8 cellular contexts compared by ENCODE assay signal in the genomic region with DNA sequence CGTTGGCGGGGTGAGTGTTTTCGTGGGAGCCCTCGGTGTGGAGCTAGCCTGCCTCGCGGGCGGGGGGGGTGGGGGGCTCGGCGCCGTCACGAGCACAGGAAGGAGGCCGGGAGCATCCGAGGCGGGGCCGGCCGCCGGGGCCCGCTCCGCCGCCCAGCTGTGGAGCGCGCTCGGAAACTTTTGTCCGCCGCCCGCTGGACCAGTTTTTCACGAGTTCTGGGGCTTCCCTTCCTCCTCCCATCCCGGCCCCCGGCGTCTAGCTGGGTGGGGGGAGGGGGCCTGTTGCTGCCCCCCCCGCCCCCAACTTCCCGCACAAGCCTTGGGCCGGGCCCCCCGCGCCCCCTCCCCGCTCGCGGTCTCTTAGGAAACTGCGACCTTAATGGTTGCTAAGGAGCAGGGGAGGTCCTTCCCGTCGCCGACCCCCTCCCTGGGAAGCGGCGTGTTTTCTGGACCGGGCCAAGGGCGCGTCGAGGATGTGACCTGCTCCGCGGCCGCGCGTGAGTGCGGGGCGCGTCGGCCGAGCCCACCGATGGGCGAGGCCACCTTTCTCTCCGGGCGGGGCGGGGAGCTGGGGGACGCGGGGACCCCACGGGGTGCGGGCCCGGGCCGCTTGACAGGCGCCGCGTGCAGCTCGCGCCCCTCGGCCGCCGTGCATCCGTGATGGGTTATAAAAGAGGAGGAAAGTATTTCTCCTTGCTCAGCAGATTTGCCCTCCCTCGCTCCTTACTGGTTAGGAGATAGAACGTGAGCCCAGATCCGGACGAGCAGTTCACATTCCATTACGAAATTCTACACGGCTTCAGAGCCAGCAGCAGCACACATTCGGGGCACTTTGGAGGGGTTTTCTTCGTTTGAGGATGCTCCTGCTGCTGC. TPM values are rescaled to one million over a fixed set of nuclear protein-coding genes. Genes with fewer than 3 reads are reported as not detected.
DNase-seq lines count a peak whose midpoint lies in the region; ATAC-seq, FAIRE-seq and TF ChIP-seq lines count a peak whose summit lies in the region.

No MANE protein-coding gene starts in this region.

- FAIRE-seq in pancreas (lab: Jason Lieb, UNC), result no peak

- H3K27me3 ChIP-seq in pancreas, result no peaks in the 10 kb centered on the region

- peak overlapping the region; percentile 64 to 95 (median 86) for H3K4me3 ChIP-seq in pancreas

- no peaks in the 10 kb centered on the region for H3K9me3 Mint-ChIP-seq in activated naive CD4-positive, alpha-beta T cell treated with anti-CD3 and anti-CD28 coated beads, Interleukin-2, amount 50 U/mL, for 72 hours
- H3K9me3 Mint-ChIP-seq in glutamatergic neuron (ENCODE audit: unreplicated experiment), result peaks cover 6% of the 10 kb centered on the region

- H3K4me1 ChIP-seq in pancreas, result peaks cover 11 to 42% (median 23%) of the 10 kb centered on the region in 3 donors

- TF ChIP-seq CTCF in glutamatergic neuron (IDR thresholded peaks at IDR 0.05; ENCODE audit: partially characterized antibody, unreplicated experiment), result peak; percentile 33
- TF ChIP-seq CTCF in pancreas (IDR thresholded peaks at IDR 0.05), result no peak

- peaks cover 6% of the 10 kb centered on the region for H3K27me3 Mint-ChIP-seq in glutamatergic neuron (ENCODE audit: unreplicated experiment)

- no peaks in the 10 kb centered on the region for H3K36me3 ChIP-seq in pancreas

- peaks cover 10 to 13% of the 10 kb centered on the region in 2 donors for H3K36me3 Mint-ChIP-seq in activated naive CD4-positive, alpha-beta T cell treated with anti-CD3 and anti-CD28 coated beads, Interleukin-2, amount 50 U/mL, for 72 hours
- no peaks in the 10 kb centered on the region for H3K36me3 Mint-ChIP-seq in glutamatergic neuron (ENCODE audit: unreplicated experiment)

- no peaks in the 10 kb centered on the region for H3K9me3 ChIP-seq in pancreas

- DNase-seq in CD1c-positive myeloid dendritic cell (ENCODE audit: extremely low spot score) (peak; percentile 65), RPMI8226 (peak; percentile 73), glutamatergic neuron (peak; percentile 37), pancreas (peak in 5 of 6 donors; percentile 48 to 70 (median 64)), occipital lobe (lab: John Stamatoyannopoulos, UW) (no peak)
- peak; percentile 31 to 56 for DNase-seq in activated naive CD4-positive, alpha-beta T cell treated with anti-CD3 and anti-CD28 coated beads, Interleukin-2, amount 50 U/mL, for 72 hours (ENCODE audit: low spot score in 2 of 2)

- H3K27ac Mint-ChIP-seq in activated naive CD4-positive, alpha-beta T cell treated with anti-CD3 and anti-CD28 coated beads, Interleukin-2, amount 50 U/mL, for 72 hours, result peak overlapping the region; percentile 87 to 96
- no peak overlapping the region for H3K27ac Mint-ChIP-seq in glutamatergic neuron (ENCODE audit: unreplicated experiment)

- H3K4me3 Mint-ChIP-seq in glutamatergic neuron (ENCODE audit: unreplicated experiment), result peak overlapping the region; percentile 75

- peak overlapping the region; percentile 82 to 93 (median 88) for H3K27ac ChIP-seq in pancreas

- ATAC-seq in HG02678 (IDR thresholded peaks at IDR 0.05; ENCODE audit: unreplicated experiment), result peak; percentile 15
- peak; percentile 9 to 10 for ATAC-seq in activated naive CD4-positive, alpha-beta T cell treated with anti-CD3 and anti-CD28 coated beads, Interleukin-2, amount 50 U/mL, for 72 hours
- peak; percentile 35 to 48 (median 40) for ATAC-seq in pancreas
- no peak for ATAC-seq in GM21526 (IDR thresholded peaks at IDR 0.05; ENCODE audit: low FRiP score, unreplicated experiment)

- intact Hi-C loops in pancreas (cut with DNase I), result no loop called here

- H3K4me1 Mint-ChIP-seq in glutamatergic neuron (ENCODE audit: low read depth, unreplicated experiment), result peaks cover 17% of the 10 kb centered on the region

- 0% methylated on average over 58 to 86 of the region's 86 CpGs for WGBS in pancreas, 2 donors

RNA-seq across cellular contexts. Expression of a gene that starts 1.4 kb away (rescaled TPM):
- 10 to 100 TPM; 15.0 to 22.4 TPM for total RNA-seq in activated naive CD4-positive, alpha-beta T cell treated with anti-CD3 and anti-CD28 coated beads, Interleukin-2, amount 50 U/mL, for 72 hours
- total RNA-seq in glutamatergic neuron (ENCODE audit: unreplicated experiment) (3.4 TPM), pancreas (10 to 100 TPM; 22.7 to 45.3 (median 30.5) TPM), occipital lobe (1.4 TPM)
- polyA plus RNA-seq in pancreas, result 10 to 100 TPM in 1 of 2 donors, 1 to 10 TPM in 1; 8.9 to 12.4 TPM
